26 cellular contexts compared by ENCODE assay signal in genomic region chr6:96899599-96899998, GRCh38. TPM values are rescaled to one million over a fixed set of nuclear protein-coding genes. Genes with fewer than 3 reads are reported as not detected.
DNase-seq lines count a peak whose midpoint lies in the region; ATAC-seq, FAIRE-seq and TF ChIP-seq lines count a peak whose summit lies in the region.
"Had no signal": no experiment of that assay in that cellular context is flagged by ENCODE, and none has a peak within 500 bp of the region (broad histone marks: within the 10 kb centered on the region; RNA-seq: fewer than 3 reads in every experiment).

No MANE protein-coding gene starts in this region.

- ATAC-seq in HG03039 (IDR thresholded peaks at IDR 0.05; ENCODE audit: unreplicated experiment): no peak
- ATAC-seq: activated CD8-positive, alpha-beta T cell treated with anti-CD3 and anti-CD28 coated beads, Interleukin-2, amount 10 ng/mL, durations not matched to agents 7 days and 5 days; effector memory CD8-positive, alpha-beta T cell; T-helper 17 cell had no signal

- H3K36me3 ChIP-seq in BLaER1 treated with 17β-estradiol and CSF1 and Interleukin-3, amounts not matched to agents 10 nM and 100 nM: peaks cover 0 to 20% (median 17%) of the 10 kb centered on the region in 11 experiments; a peak in 18 of 22 replicates
- H3K36me3 ChIP-seq: brain microvascular endothelial cell had no signal

- peak overlapping the region; percentile 72 to 93 (median 83); a peak in 21 of 22 replicates for H3K4me2 ChIP-seq in BLaER1 treated with 17β-estradiol and CSF1 and Interleukin-3, amounts not matched to agents 10 nM and 100 nM

- H3K27ac Mint-ChIP-seq in progenitor cell of endocrine pancreas: no peak overlapping the region
- H3K27ac Mint-ChIP-seq: activated CD8-positive, alpha-beta T cell treated with anti-CD3 and anti-CD28 coated beads, Interleukin-2, amount 10 ng/mL, durations not matched to agents 7 days and 5 days; effector memory CD8-positive, alpha-beta T cell; T-helper 17 cell had no signal

- TF ChIP-seq CTCF in progenitor cell of endocrine pancreas (IDR thresholded peaks at IDR 0.05; ENCODE audit: unreplicated experiment): no peak

- H3K4me1 ChIP-seq in BLaER1 treated with 17β-estradiol and CSF1 and Interleukin-3, amounts not matched to agents 10 nM and 100 nM: peaks cover 30 to 54% (median 43%) of the 10 kb centered on the region in 10 experiments
- H3K4me1 ChIP-seq: BE2C had no signal

- peaks cover 0 to 27% (median 25%) of the 10 kb centered on the region in 11 experiments; a peak in 16 of 22 replicates for H4K20me1 ChIP-seq in BLaER1 treated with 17β-estradiol and CSF1 and Interleukin-3, amounts not matched to agents 10 nM and 100 nM

- no peak for TF ChIP-seq POLR2A in GM12891 (IDR thresholded peaks at IDR 0.05; ENCODE audit: low read depth, low read length)

- no peaks in the 10 kb centered on the region for H3K27me3 Mint-ChIP-seq in progenitor cell of endocrine pancreas

- no peaks in the 10 kb centered on the region for H3K9me3 Mint-ChIP-seq in progenitor cell of endocrine pancreas (ENCODE audit: low read depth)
- H3K9me3 Mint-ChIP-seq: effector memory CD8-positive, alpha-beta T cell had no signal

- H3K4me3 Mint-ChIP-seq in progenitor cell of endocrine pancreas (ENCODE audit: low read depth): peak overlapping the region; percentile 5
- H3K4me3 Mint-ChIP-seq: activated CD8-positive, alpha-beta T cell treated with anti-CD3 and anti-CD28 coated beads, Interleukin-2, amount 10 ng/mL, durations not matched to agents 7 days and 5 days; T-helper 17 cell had no signal

- no peaks in the 10 kb centered on the region for H3K27me3 ChIP-seq in BLaER1 treated with 17β-estradiol and CSF1 and Interleukin-3, amounts not matched to agents 10 nM and 100 nM
- H3K27me3 ChIP-seq: BE2C, brain microvascular endothelial cell had no signal

- H3K27ac ChIP-seq in BLaER1 treated with 17β-estradiol and CSF1 and Interleukin-3, amounts not matched to agents 10 nM and 100 nM: peak overlapping the region in 9 of 11 experiments; percentile 87 to 98 (median 96); a peak in 16 of 22 replicates
- H3K27ac ChIP-seq in cingulate gyrus (ENCODE audit: low read depth, low read length): peak overlapping the region; percentile 78
- H3K27ac ChIP-seq: RWPE1 had no signal

- no peaks in the 10 kb centered on the region for H3K9me3 ChIP-seq in BLaER1 treated with 17β-estradiol and CSF1 and Interleukin-3, amounts not matched to agents 10 nM and 100 nM (replicated peaks in 1 of 11)
- H3K9me3 ChIP-seq: BE2C, Caco-2, SK-N-SH, upper lobe of left lung had no signal

- H3K9ac ChIP-seq in BLaER1 treated with 17β-estradiol and CSF1 and Interleukin-3, amounts not matched to agents 10 nM and 100 nM: peak overlapping the region; percentile 18 to 95 (median 87); a peak in 17 of 22 replicates

- FAIRE-seq in GM12891 (lab: Jason Lieb, UNC): no peak
- FAIRE-seq: colon had no signal

- H3K4me1 Mint-ChIP-seq in progenitor cell of endocrine pancreas (ENCODE audit: low read depth): peaks cover 9% of the 10 kb centered on the region

- peaks cover 2% of the 10 kb centered on the region for H3K36me3 Mint-ChIP-seq in progenitor cell of endocrine pancreas (ENCODE audit: insufficient read depth)

- H3K4me3 ChIP-seq in BLaER1 treated with 17β-estradiol and CSF1 and Interleukin-3, amounts not matched to agents 10 nM and 100 nM: 0 out of 20 replicates have a peak overlapping the region, but pooled peaks of 1 of the 10 experiments have one; percentile 96

- DNase-seq in NCI-H69 (lab: John Stamatoyannopoulos, UW) (peak; percentile 58), progenitor cell of endocrine pancreas (ENCODE audit: low spot score, unreplicated experiment) (no peak), germinal center (ENCODE audit: low spot score) (no peak), NCI-H1092 (lab: John Stamatoyannopoulos, UW) (no peak), GM12891 (ENCODE audit: insufficient read length, low spot score) (no peak)
- DNase-seq: activated CD8-positive, alpha-beta T cell treated with anti-CD3 and anti-CD28 coated beads, Interleukin-2, amount 10 ng/mL, durations not matched to agents 7 days and 5 days; activated gamma-delta T cell; BE2C; Caco-2; DND-41; effector memory CD8-positive, alpha-beta T cell; NCI-H2081 treated with DMSO at 0.1 percent for 48 hours; NCI-H226; occipital lobe; retina; stimulated activated CD4-positive, alpha-beta T cell treated with anti-CD3 and anti-CD28 coated beads, Interleukin-2, amount 100 ng/mL, for 48 hours; T-helper 17 cell had no signal

TF ChIP-seq in GM12891, 5 proteins besides CTCF, POLR2A, EP300 and RAD21:
- no peak for TF ChIP-seq POLR2AphosphoS5 (IDR thresholded peaks at IDR 0.05; ENCODE audit: low read depth, low read length)
- TF ChIP-seq SPI1 (IDR thresholded peaks at IDR 0.05; ENCODE audit: low read depth, low read length): no peak
- TF ChIP-seq POU2F2 (IDR thresholded peaks at IDR 0.05; ENCODE audit: low read depth, low read length): no peak
- TF ChIP-seq PAX5 (IDR thresholded peaks at IDR 0.05; ENCODE audit: insufficient read depth, low read length, severe bottlenecking): no peak
- TF ChIP-seq TAF1 (IDR thresholded peaks at IDR 0.05; ENCODE audit: low read depth, low read length): no peak

RNA-seq across cellular contexts. Expression of gene NDUFAF4, which starts 1.9 kb away (rescaled TPM):
- total RNA-seq in progenitor cell of endocrine pancreas: 28.4 and 31.5 TPM in 2 replicates
- polyA plus RNA-seq in GM12891 (2012; ENCODE audit: low read depth, missing spikeins): 27.2 TPM

RNA-seq across cellular contexts. Expression of gene KLHL32, which starts 24.9 kb away (rescaled TPM):
- 2.1 and 2.9 TPM in 2 replicates for total RNA-seq in progenitor cell of endocrine pancreas
- polyA plus RNA-seq in GM12891 (2012; ENCODE audit: low read depth, missing spikeins): 0.04 TPM
- polyA plus RNA-seq: esophagus had no signal
